1 cellular context compared by ENCODE assay signal in genomic region chr2:240560084-240560479, GRCh38.
A peak's percentile ranks its signal among the peaks of the same experiment; 100 is the strongest.
TF ChIP-seq lines count a peak whose summit lies in the region.

Gene DUSP28, plus strand, starts transcription at chr2:240560357. Its CDS starts 328 bp downstream, at chr2:240560685.

TF ChIP-seq in HepG2, 621 proteins besides CTCF, POLR2A, EP300 and RAD21 (continued from another document and continues in another):
- TF ChIP-seq ZNF281 (CRISPR knock-in tag; IDR thresholded peaks at IDR 0.05; ENCODE audit: borderline replicate concordance) (peak; percentile 59; the same call in 1 of the 2 replicates), CSRNP1 (CRISPR knock-in tag; IDR thresholded peaks at IDR 0.05) (no peak; the same call in 1 of the 2 replicates), BORCS8-MEF2B (CRISPR knock-in tag; IDR thresholded peaks at IDR 0.05) (peak; percentile 85), AGO1 (IDR thresholded peaks at IDR 0.05; ENCODE audit: low read depth, low read length, poor library complexity, severe bottlenecking) (peak; percentile 25), FOXP4 (CRISPR knock-in tag; IDR thresholded peaks at IDR 0.05) (peak; percentile 65), ZNF720 (CRISPR knock-in tag; IDR thresholded peaks at IDR 0.05) (no peak), ZNF672 (CRISPR knock-in tag; IDR thresholded peaks at IDR 0.05) (no peak; the same call in 1 of the 2 replicates), FOXA3 (CRISPR knock-in tag; IDR thresholded peaks at IDR 0.05) (peak; percentile 66), ZFP62 (CRISPR knock-in tag; IDR thresholded peaks at IDR 0.05) (no peak), UBTF (CRISPR knock-in tag; IDR thresholded peaks at IDR 0.05) (peak; percentile 48; the same call in 1 of the 2 replicates), FUBP1 (CRISPR knock-in tag; IDR thresholded peaks at IDR 0.05; ENCODE audit: borderline replicate concordance) (no peak), ZNF660 (CRISPR knock-in tag; IDR thresholded peaks at IDR 0.05; ENCODE audit: borderline replicate concordance, low read depth) (no peak), SKIL (CRISPR knock-in tag; IDR thresholded peaks at IDR 0.05; ENCODE audit: borderline replicate concordance) (peak; percentile 59), TBL1XR1 (IDR thresholded peaks at IDR 0.05; ENCODE audit: borderline replicate concordance, low read length, partially characterized antibody) (peak; percentile 62), ZNF234 (CRISPR knock-in tag; conservative IDR thresholded peaks at IDR 0.05) (no peak), ZNF275 (CRISPR knock-in tag; IDR thresholded peaks at IDR 0.05; ENCODE audit: borderline replicate concordance) (no peak), ZNF274 (CRISPR knock-in tag; IDR thresholded peaks at IDR 0.05) (0 out of 2 replicates have a peak, but pooled peaks have one; percentile 66), KDM5B (CRISPR knock-in tag; IDR thresholded peaks at IDR 0.05; ENCODE audit: borderline replicate concordance) (peak; percentile 68), SALL2 (CRISPR knock-in tag; IDR thresholded peaks at IDR 0.05) (peak; percentile 85), ZNF33B (CRISPR knock-in tag; IDR thresholded peaks at IDR 0.05) (peak; percentile 50; the same call in 1 of the 2 replicates), TFDP1 (CRISPR knock-in tag; IDR thresholded peaks at IDR 0.05; ENCODE audit: borderline replicate concordance) (peak; percentile 93), MBNL3 (CRISPR knock-in tag; conservative IDR thresholded peaks at IDR 0.05) (no peak), GATAD1 (CRISPR knock-in tag; IDR thresholded peaks at IDR 0.05) (peak; percentile 77), AKAP8 (CRISPR knock-in tag; IDR thresholded peaks at IDR 0.05) (no peak), TIGD3 (CRISPR knock-in tag; IDR thresholded peaks at IDR 0.05; ENCODE audit: borderline replicate concordance) (no peak), STAT6 (CRISPR knock-in tag; IDR thresholded peaks at IDR 0.05; ENCODE audit: borderline replicate concordance) (no peak), ZNF264 (CRISPR knock-in tag; IDR thresholded peaks at IDR 0.05) (no peak; the same call in 1 of the 2 replicates), ZBTB34 (CRISPR knock-in tag; IDR thresholded peaks at IDR 0.05) (peak; percentile 73; the same call in 1 of the 2 replicates), TEAD2 (CRISPR knock-in tag; IDR thresholded peaks at IDR 0.05) (0 out of 2 replicates have a peak, but pooled peaks have one; percentile 80), ZNF468 (CRISPR knock-in tag; IDR thresholded peaks at IDR 0.05) (no peak)
